In genomic region chr2:176407711-176408110, GRCh38 we compare ENCODE assay signal across 28 cellular contexts.
"Had no signal": no experiment of that assay in that cellular context is flagged by ENCODE, and none has a peak within 500 bp of the region (broad histone marks: within the 10 kb centered on the region; RNA-seq: fewer than 3 reads in every experiment).

No MANE protein-coding gene starts in this region.

- H3K4me1 ChIP-seq: breast epithelium, Peyer's patch, SJCRH30 had no signal

- H3K36me3 ChIP-seq: breast epithelium, Peyer's patch, SJCRH30 had no signal

- DNase-seq: activated CD4-positive, alpha-beta T cell treated with anti-CD3 and anti-CD28 coated beads for 48 hours; activated CD4-positive, alpha-beta T cell treated with anti-CD3 and anti-CD28 coated beads, Interleukin-2, amount 50 U/mL, for 4 hours; activated CD4-positive, CD25-positive, alpha-beta regulatory T cell treated with anti-CD3 and anti-CD28 coated beads, Interleukin-2, amount 50 U/mL, for 72 hours; activated CD8-positive, alpha-beta memory T cell treated with anti-CD3 and anti-CD28 coated beads, Interleukin-2, amount 50 U/mL, for 48 hours; activated CD8-positive, alpha-beta T cell treated with anti-CD3 and anti-CD28 coated beads, Interleukin-2, amount 10 ng/mL, durations not matched to agents 7 days and 5 days; activated effector memory CD4-positive, alpha-beta T cell treated with Interleukin-2 at 50 U/mL for 16 hours; activated naive CD4-positive, alpha-beta T cell; activated T-cell treated with anti-CD3 and anti-CD28 coated beads, Interleukin-2, amount 50 U/mL, for 24 hours; aorta; central memory CD4-positive, alpha-beta T cell; NCI-H1092; NCI-H1417; NCI-H1930; NCI-H345; NCI-H510A; NCI-H526 treated with DMSO at 0.1 percent for 48 hours; NCI-H82; NK-92 treated with Interleukin-12 subunit alpha and Interleukin-12 subunit beta, amount 100 ng/mL, for 24 hours; OCI-M1; Peyer's patch; Right ventricle myocardium superior; SJCRH30; SK-N-SH; SW 1271 had no signal

- H3K27ac Mint-ChIP-seq: activated CD8-positive, alpha-beta T cell treated with anti-CD3 and anti-CD28 coated beads, Interleukin-2, amount 10 ng/mL, durations not matched to agents 7 days and 5 days; activated naive CD4-positive, alpha-beta T cell treated with anti-CD3 and anti-CD28 coated beads, Interleukin-2, amount 50 U/mL, for 24 hours; activated T-cell treated with anti-CD3 and anti-CD28 coated beads, Interleukin-2, amount 50 U/mL, for 24 hours; activated T-helper 1 cell treated with anti-CD3 and anti-CD28 coated beads, Interleukin-12 subunit alpha, Interleukin-12 subunit beta, Interleukin-2, Interleukin-4 antibody, amounts not matched to agents 30 ng/mL and 10 ng/mL and 1 ng/mL, durations not matched to agents 14 hours and 24 hours and 36 hours had no signal

- H3K9me3 Mint-ChIP-seq: activated naive CD4-positive, alpha-beta T cell treated with anti-CD3 and anti-CD28 coated beads, Interleukin-2, amount 50 U/mL, for 24 hours; activated T-cell treated with anti-CD3 and anti-CD28 coated beads, Interleukin-2, amount 50 U/mL, for 24 hours; activated T-helper 1 cell treated with anti-CD3 and anti-CD28 coated beads, Interleukin-12 subunit alpha, Interleukin-12 subunit beta, Interleukin-2, Interleukin-4 antibody, amounts not matched to agents 30 ng/mL and 10 ng/mL and 1 ng/mL, durations not matched to agents 14 hours and 24 hours and 36 hours had no signal

- H3K27ac ChIP-seq: breast epithelium, Peyer's patch, RWPE1, SJCRH30 had no signal

- H3K9ac ChIP-seq: SK-N-SH had no signal

- H3K4me3 ChIP-seq: breast epithelium, Peyer's patch, SJCRH30 had no signal

- H3K4me3 Mint-ChIP-seq: activated CD8-positive, alpha-beta T cell treated with anti-CD3 and anti-CD28 coated beads, Interleukin-2, amount 10 ng/mL, durations not matched to agents 7 days and 5 days; activated naive CD4-positive, alpha-beta T cell treated with anti-CD3 and anti-CD28 coated beads, Interleukin-2, amount 50 U/mL, for 24 hours; activated T-cell treated with anti-CD3 and anti-CD28 coated beads, Interleukin-2, amount 50 U/mL, for 24 hours; activated T-helper 1 cell treated with anti-CD3 and anti-CD28 coated beads, Interleukin-12 subunit alpha, Interleukin-12 subunit beta, Interleukin-2, Interleukin-4 antibody, amounts not matched to agents 30 ng/mL and 10 ng/mL and 1 ng/mL, durations not matched to agents 14 hours and 24 hours and 36 hours had no signal

- H3K9me3 ChIP-seq: breast epithelium, Peyer's patch, SJCRH30, SK-N-SH had no signal

- H3K9me2 ChIP-seq: SK-N-SH had no signal

- H3K36me3 Mint-ChIP-seq: activated naive CD4-positive, alpha-beta T cell treated with anti-CD3 and anti-CD28 coated beads, Interleukin-2, amount 50 U/mL, for 24 hours had no signal

- H3K4me2 ChIP-seq: SK-N-SH had no signal

- H3K4me1 Mint-ChIP-seq: activated naive CD4-positive, alpha-beta T cell treated with anti-CD3 and anti-CD28 coated beads, Interleukin-2, amount 50 U/mL, for 24 hours had no signal

- ATAC-seq: activated CD8-positive, alpha-beta T cell treated with anti-CD3 and anti-CD28 coated beads, Interleukin-2, amount 10 ng/mL, durations not matched to agents 7 days and 5 days had no signal

- H3K27me3 ChIP-seq: breast epithelium, Peyer's patch, SJCRH30 had no signal
